8 cellular contexts compared by ENCODE assay signal in the genomic region with DNA sequence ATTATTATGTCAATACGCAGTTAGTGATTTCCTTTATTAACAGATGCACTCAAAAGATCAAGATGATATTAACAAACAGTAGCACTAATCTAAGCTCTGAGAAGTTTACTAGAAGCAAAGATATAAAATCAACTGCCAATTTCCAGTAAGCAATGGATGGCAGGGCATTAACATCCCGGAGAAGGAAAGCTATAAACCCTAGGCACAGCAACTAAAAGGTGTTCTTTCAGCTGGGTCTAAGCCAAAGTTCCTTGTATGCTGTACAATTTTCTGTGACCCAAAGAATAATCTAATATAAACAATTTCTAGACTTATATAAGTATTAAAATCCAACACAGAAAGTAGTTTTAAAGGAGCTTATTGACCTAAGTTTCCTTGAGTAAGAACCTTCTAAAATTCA.
"Had no signal": no experiment of that assay in that cellular context is flagged by ENCODE, and none has a peak within 500 bp of the region (broad histone marks: within the 10 kb centered on the region; RNA-seq: fewer than 3 reads in every experiment).

No MANE protein-coding gene starts in this region.

- DNase-seq: GM23248, GOT3, H7, HFFc6 had no signal

- H3K27ac Mint-ChIP-seq: HFFc6, IgD-negative memory B cell had no signal

- H3K4me3 Mint-ChIP-seq: HFFc6, IgD-negative memory B cell had no signal

- H3K27me3 Mint-ChIP-seq: IgD-negative memory B cell had no signal

- H3K27ac ChIP-seq: GM23248, HL-60 had no signal

- FAIRE-seq: HepG2 had no signal

- H3K4me3 ChIP-seq: GM23248, HAP-1 had no signal
